ENCODE assay signal across 8 cellular contexts in the genomic region with DNA sequence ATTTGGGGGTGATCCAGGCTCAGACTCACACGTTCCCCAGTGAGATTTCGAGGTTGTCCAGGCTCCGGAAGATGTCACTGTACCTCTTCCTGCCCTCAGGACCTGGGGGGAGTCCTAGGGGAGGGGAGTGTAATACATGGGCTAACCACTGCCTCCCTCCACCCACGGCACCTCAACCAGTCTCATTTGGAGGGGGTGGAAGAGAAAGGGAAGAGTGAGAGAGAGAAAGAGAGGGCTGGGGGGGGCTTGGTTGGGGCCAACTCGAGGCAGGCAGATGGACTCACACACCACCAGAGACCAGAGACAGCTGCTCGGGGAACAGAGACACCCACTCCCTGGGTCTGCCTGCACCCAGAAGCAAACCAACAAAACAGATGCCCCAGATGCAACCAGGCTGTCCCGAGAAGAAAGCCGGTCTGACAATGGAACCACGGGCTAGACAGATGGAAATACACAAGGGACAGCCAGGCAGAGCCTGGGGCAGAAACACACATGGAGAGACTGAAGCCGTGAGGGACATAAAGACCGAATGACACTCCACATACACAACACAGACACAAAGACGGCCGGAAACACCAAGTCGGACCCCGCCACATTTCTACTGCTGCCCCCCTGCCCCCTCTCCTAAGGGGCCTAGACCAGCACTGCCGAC. TPM values are rescaled to one million over a fixed set of nuclear protein-coding genes. Genes with fewer than 3 reads are reported as not detected.
DNase-seq lines count a peak whose midpoint lies in the region; ATAC-seq and TF ChIP-seq lines count a peak whose summit lies in the region.

No MANE protein-coding gene starts in this region.

- H3K14ac ChIP-seq in IMR-90 (replicated peaks; ENCODE audit: low read depth, low read length) (peak overlapping the region; percentile 67), trophoblast cell (ENCODE audit: low read length) (peak overlapping the region; percentile 86)

- H3K9me3 ChIP-seq in IMR-90 (ENCODE audit: control insufficient read depth, insufficient read depth, low read length): no peaks in the 10 kb centered on the region
- no peaks in the 10 kb centered on the region for H3K9me3 ChIP-seq in fibroblast of lung (ENCODE audit: control insufficient read depth, insufficient read depth, low read depth, low read length)
- no peaks in the 10 kb centered on the region for H3K9me3 ChIP-seq in trophoblast cell (ENCODE audit: insufficient read depth, low read depth, low read length)

- H2BK20ac ChIP-seq in IMR-90 (ENCODE audit: low read depth, low read length): no peak overlapping the region

- H2BK5ac ChIP-seq in IMR-90 (ENCODE audit: low read depth, low read length, poor library complexity, severe bottlenecking) (no peak overlapping the region), trophoblast cell (ENCODE audit: low read depth, low read length, poor library complexity) (peak overlapping the region; percentile 24)

- no peak for TF ChIP-seq POLR2A in IMR-90 (IDR thresholded peaks at IDR 0.05; ENCODE audit: low read depth, low read length)

- in situ Hi-C loops in IMR-90 (cut with MboI; ENCODE audit: low sequenced_read_pairs): loop anchor here (5.0 to 25.0 kb wide), 2 partner anchors 105 to 255 kb away; a partner anchor contains a TSS

- H4K91ac ChIP-seq in IMR-90 (ENCODE audit: insufficient read depth, low read depth, low read length): no peak overlapping the region
- H4K91ac ChIP-seq in trophoblast cell (ENCODE audit: low read depth, low read length): peak overlapping the region; percentile 40

- H3K79me2 ChIP-seq in fibroblast of lung (ENCODE audit: control insufficient read depth, insufficient read depth, low read length) (no peaks in the 10 kb centered on the region), trophoblast cell (ENCODE audit: control insufficient read depth, insufficient read depth, low read length, poor library complexity) (peaks cover 2% of the 10 kb centered on the region)

- H4K20me1 ChIP-seq in IMR-90 (ENCODE audit: insufficient read depth, low read length): 0 out of 2 replicates have a peak, but pooled peaks cover 3% of the 10 kb centered on the region
- H4K20me1 ChIP-seq in fibroblast of lung (ENCODE audit: control insufficient read depth, extremely low read depth, insufficient read depth, low read length): no peaks in the 10 kb centered on the region

- H3K79me1 ChIP-seq in IMR-90 (ENCODE audit: low read depth in 1 of 2, low read length in 2 of 2): peaks cover 3 to 19% of the 10 kb centered on the region in 2 experiments
- peaks cover 11% of the 10 kb centered on the region for H3K79me1 ChIP-seq in trophoblast cell (ENCODE audit: low read length)

- peak overlapping the region; percentile 73 for H3K9ac ChIP-seq in IMR-90 (ENCODE audit: low read depth, low read length)
- H3K9ac ChIP-seq in fibroblast of lung (ENCODE audit: insufficient read depth, low read length): peak overlapping the region; percentile 57
- peak overlapping the region; percentile 83 for H3K9ac ChIP-seq in trophoblast cell (ENCODE audit: low read length)

- DNase-seq in NCI-H82 (lab: John Stamatoyannopoulos, UW) (peak; percentile 65), NCI-H82 treated with DMSO at 0.1 percent for 48 hours (lab: John Stamatoyannopoulos, UW; ENCODE audit: unreplicated experiment) (no peak), IMR-90 (no peak), fibroblast of lung (ENCODE audit: low read depth in 2 of 2) (no peak), trophoblast cell (peak; percentile 20 to 24), Ammon's horn (ENCODE audit: low spot score) (no peak), NCI-H345 (lab: John Stamatoyannopoulos, UW) (no peak)
- peak; percentile 75 for DNase-seq in activated CD8-positive, alpha-beta T cell treated with anti-CD3 and anti-CD28 coated beads for 36 hours

- 0 out of 2 replicates have a peak overlapping the region, but pooled peaks have one; percentile 29 for H4K5ac ChIP-seq in IMR-90 (ENCODE audit: low read depth, low read length)

- TF ChIP-seq RAD21 in IMR-90 (IDR thresholded peaks at IDR 0.05; ENCODE audit: low read length): no peak

- peak overlapping the region; percentile 98 for H3K27ac Mint-ChIP-seq in activated CD8-positive, alpha-beta T cell treated with anti-CD3 and anti-CD28 coated beads for 36 hours

- no CpG with 5 or more reads among the region's 16 CpGs for WGBS in IMR-90 (ENCODE audit: extremely low coverage in 2 of 2, insufficient read length in 1 of 2), 2 experiments
- no CpG with 5 or more reads among the region's 16 CpGs for WGBS in trophoblast cell (ENCODE audit: extremely low coverage, insufficient coverage, insufficient read length)

- H4K12ac ChIP-seq in trophoblast cell (ENCODE audit: low read depth, low read length): peak overlapping the region; percentile 20

- H3K4me1 ChIP-seq in IMR-90 (ENCODE audit: control insufficient read depth, insufficient read depth, low read length): 0 out of 2 replicates have a peak, but pooled peaks cover 2% of the 10 kb centered on the region
- H3K4me1 ChIP-seq in fibroblast of lung (ENCODE audit: control insufficient read depth, extremely low read depth, insufficient read depth, low read length): peaks cover 2% of the 10 kb centered on the region
- peaks cover 3 to 5% of the 10 kb centered on the region in 2 experiments for H3K4me1 ChIP-seq in trophoblast cell (ENCODE audit: control insufficient read depth in 1 of 2, insufficient read depth in 2 of 2, low read length in 2 of 2)

- intact Hi-C loops in IMR-90 (cut with micrococcal nuclease): loop anchor here (1.0 to 5.0 kb wide), 2 partner anchors 90 to 110 kb away; no protein-coding TSS in a partner anchor
- intact Hi-C loops in activated CD8-positive, alpha-beta T cell treated with anti-CD3 and anti-CD28 coated beads for 36 hours (cut with micrococcal nuclease): loop anchor here (2.0 to 5.0 kb wide), 2 partner anchors 45 to 110 kb away; no protein-coding TSS in a partner anchor

- BruUV-seq in IMR-90 (replicated peaks; lab: Mats Ljungman, UMichigan): no TSS peak

- no peak overlapping the region for H2BK15ac ChIP-seq in IMR-90 (ENCODE audit: low read depth, low read length)

- peaks cover 3% of the 10 kb centered on the region; the same call in 1 of the 2 replicates for H3K9me1 ChIP-seq in IMR-90 (ENCODE audit: insufficient read depth, low read length)

- peak overlapping the region; percentile 79 for H2AK5ac ChIP-seq in IMR-90 (ENCODE audit: low read depth, low read length)
- H2AK5ac ChIP-seq in trophoblast cell (ENCODE audit: low read length): peak overlapping the region; percentile 32

- POLR2A ChIA-PET in IMR-90 (lab: Charles Lee; ENCODE audit: unreplicated experiment): no interaction called here
- POLR2A ChIA-PET in activated CD8-positive, alpha-beta T cell treated with anti-CD3 and anti-CD28 coated beads for 36 hours (lab: Charles Lee): interaction anchor here (1.0 to 2.7 kb wide), 2 partner anchors 26 to 111 kb away, joined by 3 to 15 read pairs; a partner anchor contains a TSS

- H2AFZ ChIP-seq in IMR-90 (replicated peaks; ENCODE audit: low read length, poor library complexity): peak overlapping the region; percentile 94
- peak overlapping the region; percentile 66 for H2AFZ ChIP-seq in fibroblast of lung (ENCODE audit: low read length)
- H2AFZ ChIP-seq in trophoblast cell (ENCODE audit: insufficient read depth, low read length, poor library complexity): peak overlapping the region; percentile 53

- H3K27ac ChIP-seq in IMR-90 (ENCODE audit: insufficient read depth, low read length): peak overlapping the region; percentile 37
- H3K27ac ChIP-seq in fibroblast of lung (ENCODE audit: insufficient read depth, low read length): peak overlapping the region; percentile 13
- peak overlapping the region; percentile 18 for H3K27ac ChIP-seq in trophoblast cell (ENCODE audit: low read depth, low read length)

- H3K36me3 Mint-ChIP-seq in activated CD8-positive, alpha-beta T cell treated with anti-CD3 and anti-CD28 coated beads for 36 hours (ENCODE audit: low read depth): peaks cover 31% of the 10 kb centered on the region

- H3K36me3 ChIP-seq in IMR-90 (ENCODE audit: control insufficient read depth, insufficient read depth, low read length) (peaks cover 29% of the 10 kb centered on the region), fibroblast of lung (ENCODE audit: control insufficient read depth, insufficient read depth, low read length) (peaks cover 18% of the 10 kb centered on the region), trophoblast cell (ENCODE audit: control insufficient read depth in 1 of 2, insufficient read depth in 2 of 2, low read length in 2 of 2) (peaks cover 51 to 53% of the 10 kb centered on the region in 2 experiments)

- H4K8ac ChIP-seq in IMR-90 (ENCODE audit: low read depth in 2 of 2, low read length in 2 of 2) (peak overlapping the region; percentile 19 to 20; a peak in 1 of 4 replicates), trophoblast cell (ENCODE audit: low read depth, low read length) (peak overlapping the region; percentile 73)

- CTCF ChIA-PET in IMR-90 (lab: Yijun Ruan, JAX): no interaction called here
- CTCF ChIA-PET in activated CD8-positive, alpha-beta T cell treated with anti-CD3 and anti-CD28 coated beads for 36 hours (lab: Charles Lee): interaction anchor here (1.0 kb wide), 1 partner anchor 86 kb away, joined by 4 read pairs; no protein-coding TSS in a partner anchor

- H3K4ac ChIP-seq in IMR-90 (ENCODE audit: low read depth, low read length) (peak overlapping the region; percentile 73), trophoblast cell (ENCODE audit: low read depth, low read length) (peak overlapping the region; percentile 49)

- H3K23ac ChIP-seq in IMR-90 (ENCODE audit: low read depth, low read length) (peak overlapping the region; percentile 84), trophoblast cell (ENCODE audit: low read length) (no peak overlapping the region)

- H3K9me3 Mint-ChIP-seq in activated CD8-positive, alpha-beta T cell treated with anti-CD3 and anti-CD28 coated beads for 36 hours: no peaks in the 10 kb centered on the region

- peak overlapping the region; percentile 91 for H3K4me2 ChIP-seq in IMR-90 (ENCODE audit: low read depth, low read length)
- H3K4me2 ChIP-seq in fibroblast of lung (ENCODE audit: extremely low read depth, insufficient read depth, low read length): peak overlapping the region; percentile 93
- H3K4me2 ChIP-seq in trophoblast cell (ENCODE audit: low read length): peak overlapping the region; percentile 98

- TF ChIP-seq CTCF in IMR-90 (conservative IDR thresholded peaks at IDR 0.05; ENCODE audit: low read depth, low read length) (no peak), fibroblast of lung (conservative IDR thresholded peaks at IDR 0.05 in 1 of 2, IDR thresholded peaks at IDR 0.05 in 1 of 2; ENCODE audit: low read depth in 1 of 2, low read length in 2 of 2) (no peak)
- no peak for TF ChIP-seq CTCF in activated CD8-positive, alpha-beta T cell treated with anti-CD3 and anti-CD28 coated beads for 36 hours (IDR thresholded peaks at IDR 0.05)

- ATAC-seq in IMR-90 (ENCODE audit: low read depth): peak; percentile 31
- ATAC-seq in activated CD8-positive, alpha-beta T cell treated with anti-CD3 and anti-CD28 coated beads for 36 hours: peak; percentile 64

- H2BK12ac ChIP-seq in trophoblast cell (ENCODE audit: low read length): no peak overlapping the region

- H2AK9ac ChIP-seq in IMR-90 (replicated peaks; ENCODE audit: low read depth, low read length, poor library complexity): peak overlapping the region; percentile 94

- H3K4me3 Mint-ChIP-seq in activated CD8-positive, alpha-beta T cell treated with anti-CD3 and anti-CD28 coated beads for 36 hours: peak overlapping the region; percentile 96

- H3K27me3 ChIP-seq in IMR-90 (ENCODE audit: control insufficient read depth, insufficient read depth, low read length): no peaks in the 10 kb centered on the region
- H3K27me3 ChIP-seq in fibroblast of lung (ENCODE audit: control insufficient read depth, insufficient read depth, low read length): no peaks in the 10 kb centered on the region
- no peaks in the 10 kb centered on the region for H3K27me3 ChIP-seq in trophoblast cell (ENCODE audit: insufficient read depth, low read length)

- H3K27me3 Mint-ChIP-seq in activated CD8-positive, alpha-beta T cell treated with anti-CD3 and anti-CD28 coated beads for 36 hours: no peaks in the 10 kb centered on the region

- H3K18ac ChIP-seq in IMR-90 (ENCODE audit: low read depth, low read length) (no peak overlapping the region), trophoblast cell (ENCODE audit: low read length) (peak overlapping the region; percentile 18)

- H3K4me1 Mint-ChIP-seq in activated CD8-positive, alpha-beta T cell treated with anti-CD3 and anti-CD28 coated beads for 36 hours (ENCODE audit: low read depth): peaks cover 9% of the 10 kb centered on the region

- H2BK120ac ChIP-seq in IMR-90 (ENCODE audit: low read depth, low read length): no peak overlapping the region
- H2BK120ac ChIP-seq in trophoblast cell (ENCODE audit: insufficient read depth, low read length, poor library complexity): peak overlapping the region; percentile 15

- dilution Hi-C loops in IMR-90 (cut with HindIII; ENCODE audit: low sequenced_read_pairs, unreplicated experiment): no loop called here

- 0 out of 2 replicates have a peak overlapping the region, but pooled peaks have one; percentile 10 for H3K56ac ChIP-seq in IMR-90 (ENCODE audit: extremely low read depth, insufficient read depth, low read length)

- H3K4me3 ChIP-seq in IMR-90 (ENCODE audit: insufficient read depth, low read depth, low read length) (peak overlapping the region; percentile 69), fibroblast of lung (replicated peaks in 1 of 4; ENCODE audit: control extremely low read depth in 1 of 4, insufficient read depth in 1 of 4, low read depth in 3 of 4, low read length in 4 of 4) (peak overlapping the region; percentile 74 to 96 (median 86)), trophoblast cell (ENCODE audit: low read depth, low read length) (peak overlapping the region; percentile 85)

RNA-seq across cellular contexts. Expression of a gene that starts 0.8 kb away (rescaled TPM):
- total RNA-seq in IMR-90 (2012; rRNA removed): 4.1 and 4.4 TPM in 2 replicates
- polyA plus RNA-seq in IMR-90 (2012; rRNA removed): 10.9 and 11.0 TPM in 2 replicates
- polyA plus RNA-seq in IMR-90 (2012; cell fraction: cytosol; rRNA removed): 6.2 and 7.6 TPM in 2 replicates
- polyA plus RNA-seq in IMR-90 (2012; cell fraction: nucleus; rRNA removed; ENCODE audit: low replicate concordance): 54.8 and 78.0 TPM in 2 replicates
- total RNA-seq in activated CD8-positive, alpha-beta T cell treated with anti-CD3 and anti-CD28 coated beads for 36 hours: 10 to 100 TPM; 57.3 to 59.9 TPM
- 2.1 and 5.3 TPM in 2 replicates for total RNA-seq in fibroblast of lung
- polyA plus RNA-seq in fibroblast of lung: 2.3 and 2.9 TPM in 2 replicates
- polyA plus RNA-seq in fibroblast of lung (2012): 6.0 and 7.8 TPM in 2 replicates
- polyA minus RNA-seq in fibroblast of lung (ENCODE audit: low replicate concordance): 4.0 and 9.2 TPM in 2 replicates
- polyA plus RNA-seq in trophoblast cell (2013): 15.7 and 17.3 TPM in 2 replicates

RNA-seq across cellular contexts. Expression of a gene that starts 14.6 kb away (rescaled TPM):
- total RNA-seq in IMR-90 (2012; rRNA removed) (under 0.01 and 0.28 TPM in 2 replicates), fibroblast of lung (1.0 and 1.5 TPM in 2 replicates)
- polyA plus RNA-seq in IMR-90 (2012; rRNA removed) (4.1 and 5.4 TPM in 2 replicates), fibroblast of lung (0.81 and 1.3 TPM in 2 replicates)
- 0.51 and 2.1 TPM in 2 replicates for polyA plus RNA-seq in IMR-90 (2012; cell fraction: cytosol; rRNA removed)
- polyA plus RNA-seq in IMR-90 (2012; cell fraction: nucleus; rRNA removed; ENCODE audit: low replicate concordance): 64.5 and 113 TPM in 2 replicates
- 10 to 100 TPM; 26.6 to 28.2 TPM for total RNA-seq in activated CD8-positive, alpha-beta T cell treated with anti-CD3 and anti-CD28 coated beads for 36 hours
- polyA plus RNA-seq in fibroblast of lung (2012): 1.1 and 1.6 TPM in 2 replicates
- polyA minus RNA-seq in fibroblast of lung (ENCODE audit: low replicate concordance): 12.0 and 15.0 TPM in 2 replicates
- polyA plus RNA-seq in trophoblast cell (2013): 39.2 and 41.2 TPM in 2 replicates

RNA-seq across cellular contexts. Expression of a gene that starts 20.8 kb away (rescaled TPM):
- total RNA-seq in IMR-90 (2012; rRNA removed): 13.3 and 15.8 TPM in 2 replicates
- 43.8 and 44.3 TPM in 2 replicates for polyA plus RNA-seq in IMR-90 (2012; rRNA removed)
- 23.5 and 30.6 TPM in 2 replicates for polyA plus RNA-seq in IMR-90 (2012; cell fraction: cytosol; rRNA removed)
- polyA plus RNA-seq in IMR-90 (2012; cell fraction: nucleus; rRNA removed; ENCODE audit: low replicate concordance): 153 and 499 TPM in 2 replicates
- 10 to 100 TPM; 52.4 to 53.1 TPM for total RNA-seq in activated CD8-positive, alpha-beta T cell treated with anti-CD3 and anti-CD28 coated beads for 36 hours
- total RNA-seq in fibroblast of lung: 22.6 and 25.4 TPM in 2 replicates
- polyA plus RNA-seq in fibroblast of lung: 8.5 and 16.8 TPM in 2 replicates
- 19.7 and 32.6 TPM in 2 replicates for polyA plus RNA-seq in fibroblast of lung (2012)
- polyA minus RNA-seq in fibroblast of lung (ENCODE audit: low replicate concordance): 125 and 155 TPM in 2 replicates
- polyA plus RNA-seq in trophoblast cell (2013): 36.9 and 40.8 TPM in 2 replicates

RNA-seq across cellular contexts. Expression of a gene that starts 24.1 kb away (rescaled TPM):
- total RNA-seq in IMR-90 (2012; rRNA removed): 0.90 and 1.4 TPM in 2 replicates
- polyA plus RNA-seq in IMR-90 (2012; rRNA removed): 2.8 and 2.9 TPM in 2 replicates
- 1.8 TPM in 2 replicates for polyA plus RNA-seq in IMR-90 (2012; cell fraction: cytosol; rRNA removed)
- polyA plus RNA-seq in IMR-90 (2012; cell fraction: nucleus; rRNA removed; ENCODE audit: low replicate concordance): 16.5 and 21.4 TPM in 2 replicates
- 10 to 100 TPM; 13.8 to 15.6 TPM for total RNA-seq in activated CD8-positive, alpha-beta T cell treated with anti-CD3 and anti-CD28 coated beads for 36 hours
- 1.5 and 1.7 TPM in 2 replicates for total RNA-seq in fibroblast of lung
- polyA plus RNA-seq in fibroblast of lung: 0.39 and 1.2 TPM in 2 replicates
- 0.27 and 1.3 TPM in 2 replicates for polyA plus RNA-seq in fibroblast of lung (2012)
- polyA minus RNA-seq in fibroblast of lung (ENCODE audit: low replicate concordance): 3.3 TPM in 1 of 2 replicates, not detected in the other
- polyA plus RNA-seq in trophoblast cell (2013): 1.4 TPM in 2 replicates

RNA-seq across cellular contexts. Expression of a gene that starts 26.0 kb away (rescaled TPM):
- 7.3 and 8.3 TPM in 2 replicates for total RNA-seq in IMR-90 (2012; rRNA removed)
- polyA plus RNA-seq in IMR-90 (2012; rRNA removed): 2.2 and 2.8 TPM in 2 replicates
- polyA plus RNA-seq in IMR-90 (2012; cell fraction: cytosol; rRNA removed): 0.52 and 0.77 TPM in 2 replicates
- 1.1 and 3.7 TPM in 2 replicates for polyA plus RNA-seq in IMR-90 (2012; cell fraction: nucleus; rRNA removed; ENCODE audit: low replicate concordance)
- 10 to 100 TPM; 82.5 to 85.2 TPM for total RNA-seq in activated CD8-positive, alpha-beta T cell treated with anti-CD3 and anti-CD28 coated beads for 36 hours
- 4.9 and 5.4 TPM in 2 replicates for total RNA-seq in fibroblast of lung
- 4.4 and 5.7 TPM in 2 replicates for polyA plus RNA-seq in fibroblast of lung
- 3.4 and 3.8 TPM in 2 replicates for polyA plus RNA-seq in fibroblast of lung (2012)
- polyA minus RNA-seq in fibroblast of lung (ENCODE audit: low replicate concordance): 1.9 and 2.9 TPM in 2 replicates
- 10.6 and 11.9 TPM in 2 replicates for polyA plus RNA-seq in trophoblast cell (2013)

Comparison
In these comparisons a context has a peak if more than half of its experiments do, and no peak if none do; other contexts are left out.
1. DNase-seq: peak in NCI-H82 (single experiment), activated CD8-positive, alpha-beta T cell treated with anti-CD3 and anti-CD28 coated beads for 36 hours (single experiment) and trophoblast cell (2 of 2); none in NCI-H82 treated with DMSO at 0.1 percent for 48 hours (single experiment), IMR-90 (single experiment), fibroblast of lung (0 of 2), Ammon's horn (single experiment) and NCI-H345 (single experiment).
2. RNA of a gene that starts 14.6 kb away (total RNA-seq): 26.6 to 28.2 TPM in activated CD8-positive, alpha-beta T cell treated with anti-CD3 and anti-CD28 coated beads for 36 hours; 1.0 to 1.5 TPM in fibroblast of lung and under 0.01 to 0.28 TPM in IMR-90; every median in the first group is over 10 times any median in the second.
3. Peak in every context shown above with its lines, with median percentiles within 50 percentile points of each other: H2AFZ ChIP-seq, H3K27ac ChIP-seq, H3K4me2 ChIP-seq, H3K4me3 ChIP-seq and H3K9ac ChIP-seq.